In genomic region chr11:14973621-14974020, GRCh38 we compare ENCODE assay signal across 9 cellular contexts. TPM values are rescaled to one million over a fixed set of nuclear protein-coding genes. Genes with fewer than 3 reads are reported as not detected.
DNase-seq lines count a peak whose midpoint lies in the region; ATAC-seq, FAIRE-seq and TF ChIP-seq lines count a peak whose summit lies in the region.
"Had no signal": no experiment of that assay in that cellular context is flagged by ENCODE, and none has a peak within 500 bp of the region (broad histone marks: within the 10 kb centered on the region; RNA-seq: fewer than 3 reads in every experiment).

No MANE protein-coding gene starts in this region.

- H2BK15ac ChIP-seq in H1 (ENCODE audit: low read length), result no peak overlapping the region

- no peak overlapping the region for H4K8ac ChIP-seq in H1 (ENCODE audit: extremely low read depth, insufficient read depth, low read length)

- H3K14ac ChIP-seq in H1 (ENCODE audit: insufficient read length), result no peak overlapping the region

- H2BK5ac ChIP-seq in H1 (ENCODE audit: low read depth, low read length), result no peak overlapping the region

- H3K27me3 ChIP-seq in H1 (replicated peaks in 1 of 4; ENCODE audit: control insufficient read depth in 3 of 4, extremely low read depth in 1 of 4, insufficient read depth in 3 of 4, low read length in 3 of 4) (peaks cover 51 to 78% (median 63%) of the 10 kb centered on the region in 4 experiments), osteoblast (ENCODE audit: insufficient read depth, low read length) (peaks cover 61% of the 10 kb centered on the region)

- peaks cover 3% of the 10 kb centered on the region for H3K36me3 Mint-ChIP-seq in T-helper 17 cell (ENCODE audit: low read depth)

- H3K36me3 ChIP-seq in H1 (ENCODE audit: control insufficient read depth in 2 of 4, insufficient read depth in 4 of 4, low read length in 3 of 4) (no peaks in the 10 kb centered on the region), osteoblast (ENCODE audit: insufficient read depth, low read length) (no peaks in the 10 kb centered on the region)

- TF ChIP-seq EP300 in A549 (IDR thresholded peaks at IDR 0.05) (no peak), H1 (IDR thresholded peaks at IDR 0.05; ENCODE audit: borderline replicate concordance in 1 of 2, low read depth in 2 of 2, low read length in 2 of 2) (no peak)

- no peak overlapping the region for H4K5ac ChIP-seq in H1 (ENCODE audit: insufficient read length, low read depth, low read length)

- no peak for FAIRE-seq in A549 (lab: Jason Lieb, UNC)
- no peak for FAIRE-seq in H1 (lab: Jason Lieb, UNC)

- TF ChIP-seq CTCF in A549 (IDR thresholded peaks at IDR 0.05) (no peak), H1 (IDR thresholded peaks at IDR 0.05; ENCODE audit: control extremely low read depth in 1 of 3, insufficient read depth in 1 of 3, low read depth in 1 of 3, low read length in 3 of 3) (no peak), osteoblast (IDR thresholded peaks at IDR 0.05; ENCODE audit: extremely low read depth, low read depth, low read length) (no peak)

- CTCF ChIA-PET in A549 (lab: Yijun Ruan, JAX) (interaction anchor here (0.9 to 3.5 kb wide), 9 partner anchors 13 to 217 kb away, joined by 3 to 38 read pairs (median 6); partner anchors contain the start of gene CALCB), H1 (lab: Charles Lee; ENCODE audit: partially characterized antibody) (interaction anchor here (0.7 to 5.4 kb wide), 29 partner anchors 9 to 352 kb away, joined by 3 to 83 read pairs (median 7); partner anchors contain the start of genes CALCB and CYP2R1)

- H3K79me2 ChIP-seq in H1 (ENCODE audit: control insufficient read depth in 1 of 2, insufficient read depth in 2 of 2, low read length in 2 of 2) (no peaks in the 10 kb centered on the region), osteoblast (ENCODE audit: insufficient read depth, low read length) (no peaks in the 10 kb centered on the region)

- TF ChIP-seq RAD21 in A549 (conservative IDR thresholded peaks at IDR 0.05 in 1 of 2, IDR thresholded peaks at IDR 0.05 in 1 of 2) (no peak), H1 (IDR thresholded peaks at IDR 0.05 in 1 of 2, conservative IDR thresholded peaks at IDR 0.05 in 1 of 2; ENCODE audit: low read depth in 2 of 2, low read length in 2 of 2) (no peak)

- H2BK20ac ChIP-seq in H1 (ENCODE audit: low read length), result no peak overlapping the region

- no peak overlapping the region for H2AK5ac ChIP-seq in H1 (ENCODE audit: low read depth, low read length)

- peaks cover 73% of the 10 kb centered on the region for H3K27me3 Mint-ChIP-seq in T-helper 17 cell

- 34% methylated on average over 25 of the region's 31 CpGs for whole genome bisulfite sequencing in A549 (ENCODE audit: missing lambda C conversion rate)
- 7% methylated on average over 31 of the region's 31 CpGs; no CpG with 5 or more reads in 1 of the 2 experiments for WGBS in H1 (ENCODE audit: extremely low coverage in 1 of 2, insufficient coverage in 1 of 2, insufficient read length in 1 of 2, insufficient replicate concordance in 2 of 2, low coverage in 1 of 2, low lambda C conversion rate in 2 of 2, missing lambda C conversion rate in 1 of 2), 2 experiments

- peaks cover 12% of the 10 kb centered on the region for H3K23me2 ChIP-seq in H1 (ENCODE audit: low read depth, low read length)

- DNase-seq in A549 (ENCODE audit: low read depth in 1 of 2, low spot score in 1 of 2) (no peak), T-helper 17 cell (no peak), H1 (ENCODE audit: low read depth in 1 of 2, low spot score in 2 of 2) (peak in 1 of 2 experiments; percentile 63), osteoblast (ENCODE audit: insufficient read length, low spot score, missing footprints) (no peak), AML-193 (lab: John Stamatoyannopoulos, UW) (no peak)
- no peak for DNase-seq in NK-92 treated with Interleukin-12 subunit alpha and Interleukin-12 subunit beta, amount 100 ng/mL, for 24 hours (lab: John Stamatoyannopoulos, UW)

- H2BK12ac ChIP-seq in H1 (ENCODE audit: low read depth, low read length), result no peak overlapping the region

- no peak overlapping the region for H2AFZ ChIP-seq in H1 (ENCODE audit: low read length)
- peak overlapping the region; percentile 58 for H2AFZ ChIP-seq in osteoblast (ENCODE audit: low read length)

- no peaks in the 10 kb centered on the region for H3K9me3 ChIP-seq in A549
- H3K9me3 ChIP-seq in T-helper 17 cell (ENCODE audit: control insufficient read depth, low read length, poor library complexity, severe bottlenecking), result no peaks in the 10 kb centered on the region
- H3K9me3 ChIP-seq in H1 (ENCODE audit: insufficient read depth in 2 of 2, low read depth in 1 of 2, low read length in 1 of 2), result no peaks in the 10 kb centered on the region
- H3K9me3 ChIP-seq in osteoblast (ENCODE audit: low read depth, low read length), result no peaks in the 10 kb centered on the region

- H3K27ac ChIP-seq in A549 (no peak overlapping the region), H1 (ENCODE audit: low read depth, low read length) (no peak overlapping the region), osteoblast (ENCODE audit: low read depth, low read length) (no peak overlapping the region)
- H3K27ac ChIP-seq: skin epidermis had no signal

- no peak for TF ChIP-seq POLR2A in A549 (IDR thresholded peaks at IDR 0.05; ENCODE audit: low read length)
- TF ChIP-seq POLR2A in H1 (IDR thresholded peaks at IDR 0.05; ENCODE audit: control extremely low read depth in 1 of 2, low read depth in 2 of 2, low read length in 2 of 2), result no peak

- H3K23ac ChIP-seq in H1 (ENCODE audit: insufficient read length), result no peak overlapping the region

- POLR2A ChIA-PET in A549 (lab: Yijun Ruan, JAX), result no interaction called here
- POLR2A ChIA-PET in H1 (lab: Charles Lee; ENCODE audit: partially characterized antibody), result interaction anchor here (0.8 to 1.6 kb wide), 4 partner anchors 28 to 1076 kb away, joined by 3 to 4 read pairs (median 3); no protein-coding TSS in a partner anchor

- H3K18ac ChIP-seq in H1 (ENCODE audit: extremely low read depth, low read length), result no peak overlapping the region

- no peak overlapping the region for H3K27ac Mint-ChIP-seq in T-helper 17 cell

- H3K4me1 ChIP-seq in A549 (0 out of 3 replicates have a peak, but pooled peaks cover 7% of the 10 kb centered on the region), H1 (replicated peaks in 1 of 4; ENCODE audit: control insufficient read depth in 3 of 4, insufficient read depth in 4 of 4, low read length in 3 of 4) (peaks cover 9 to 28% (median 16%) of the 10 kb centered on the region in 4 experiments), osteoblast (ENCODE audit: insufficient read depth, low read length) (no peaks in the 10 kb centered on the region)

- no peak overlapping the region for H3K4me3 ChIP-seq in A549
- peak overlapping the region; percentile 10 to 55 (median 32); a peak in 7 of 8 replicates for H3K4me3 ChIP-seq in H1 (ENCODE audit: extremely low read depth in 1 of 4, insufficient read depth in 2 of 4, low read depth in 3 of 4, low read length in 4 of 4)
- no peak overlapping the region for H3K4me3 ChIP-seq in osteoblast (ENCODE audit: insufficient read depth, low read length)

- H3K56ac ChIP-seq in H1 (replicated peaks; ENCODE audit: insufficient read length, low read depth, low read length), result no peak overlapping the region

- H3K9ac ChIP-seq in H1 (replicated peaks in 1 of 4; ENCODE audit: extremely low read depth in 1 of 4, low read depth in 3 of 4, low read length in 3 of 4), result no peak overlapping the region

- no peak overlapping the region for H2BK120ac ChIP-seq in H1 (replicated peaks; ENCODE audit: low read depth, low read length)

- no peak overlapping the region for H4K91ac ChIP-seq in H1 (replicated peaks; ENCODE audit: insufficient read length, low read length)

- peak overlapping the region; percentile 86 for H3K4me3 Mint-ChIP-seq in T-helper 17 cell

- no peaks in the 10 kb centered on the region for H3K79me1 ChIP-seq in H1 (ENCODE audit: low read depth, low read length)

- no peak overlapping the region for H3K4ac ChIP-seq in H1 (replicated peaks; ENCODE audit: insufficient read length, low read depth, low read length)

- peaks cover 3 to 10% of the 10 kb centered on the region in 2 experiments for H4K20me1 ChIP-seq in H1 (replicated peaks in 1 of 2; ENCODE audit: control insufficient read depth in 1 of 2, insufficient read depth in 2 of 2, low read length in 2 of 2)
- H4K20me1 ChIP-seq in osteoblast (ENCODE audit: insufficient read depth, low read length), result no peaks in the 10 kb centered on the region

- H3K4me2 ChIP-seq in A549 (0 out of 3 replicates have a peak overlapping the region, but pooled peaks have one; percentile 17), H1 (ENCODE audit: insufficient read depth in 1 of 2, low read depth in 2 of 2, low read length in 2 of 2) (peak overlapping the region; percentile 82 to 97), osteoblast (ENCODE audit: insufficient read depth, low read length) (peak overlapping the region; percentile 37)

- ATAC-seq in A549 (no peak; a peak in 1 of 6 replicates), GM19452 (IDR thresholded peaks at IDR 0.05; ENCODE audit: unreplicated experiment) (peak; percentile 43), T-helper 17 cell (peak; percentile 52), esophagus mucosa (no peak)

- H3K4me1 Mint-ChIP-seq in T-helper 17 cell, result peaks cover 30% of the 10 kb centered on the region

TF ChIP-seq in A549, 52 proteins besides CTCF, POLR2A, EP300 and RAD21 (continues in another document):
- TF ChIP-seq FOSL2 (IDR thresholded peaks at IDR 0.05) (no peak), FOSL2 (CRISPR knock-in tag; IDR thresholded peaks at IDR 0.05) (no peak), TP53 (CRISPR knock-in tag; IDR thresholded peaks at IDR 0.05) (no peak)

TF ChIP-seq in H1, 55 proteins besides CTCF, POLR2A, EP300 and RAD21 (continues in another document):
- TF ChIP-seq CBX8 (IDR thresholded peaks at IDR 0.05; ENCODE audit: borderline replicate concordance, low read depth, low read length) (no peak), EGR1 (IDR thresholded peaks at IDR 0.05; ENCODE audit: borderline replicate concordance, low read depth, low read length) (no peak)

RNA-seq across cellular contexts. Expression of gene CALCA, which starts 1.5 kb away (rescaled TPM):
- polyA plus RNA-seq in A549 (2011; rRNA removed) (0.08 TPM in 1 of 2 replicates, not detected in the other), A549 (2017; fragmentation: RNase III; extraction: RNeasy Plus Mini Kit Qiagen cat#74134 plus additional on column Dnase treatment) (not detected in 3 replicates), H1 (2011; rRNA removed) (0.73 and 1.4 TPM in 2 replicates)
- not detected in 2 replicates for polyA plus RNA-seq in A549 (2012; cell fraction: cytosol; rRNA removed)
- not detected in 2 replicates for polyA plus RNA-seq in A549 (2012; cell fraction: nucleus; rRNA removed)
- polyA minus RNA-seq in A549 (2011; rRNA and poly(A)+ RNA removed), result not detected in 2 replicates
- total RNA-seq in T-helper 17 cell (not detected), osteoblast (not detected in 2 replicates), esophagus mucosa (not detected)
- total RNA-seq in H1 (2021; fragmentation: NEBNext Ultra II Directional; extraction: Animal tissue kit (Norgen Biotek cat#: 25700)), result 0.50 and 0.61 TPM in 2 replicates
- 1.7 TPM for polyA plus RNA-seq in H1 (2011; cell fraction: cytosol; rRNA removed)
- polyA plus RNA-seq in H1 (2011; cell fraction: nucleus; rRNA removed), result 1.5 TPM
- 0.71 to 1.8 TPM (median 1.00 TPM) in 4 replicates for polyA plus RNA-seq in H1 (2012, experiment 1 of 2)
- 3.9 TPM for polyA plus RNA-seq in H1 (2012, experiment 2 of 2)
- polyA plus RNA-seq in H1 (2013, experiment 1 of 2), result 0.45 TPM
- polyA plus RNA-seq in H1 (2013, experiment 2 of 2), result 0.98 TPM
- polyA minus RNA-seq in H1 (2011; rRNA and poly(A)+ RNA removed), result 0.22 and 0.68 TPM in 2 replicates
- polyA minus RNA-seq in H1 (2011; cell fraction: cytosol; rRNA and poly(A)+ RNA removed), result not detected
- polyA minus RNA-seq in H1 (2011; cell fraction: nucleus; rRNA and poly(A)+ RNA removed), result 1.9 TPM

Comparison
In these comparisons a context has a peak if more than half of its experiments do, and no peak if none do; other contexts are left out.
1. ATAC-seq: peak in GM19452 (single experiment) and T-helper 17 cell (single experiment); none in A549 (0 of 2) and esophagus mucosa (single experiment).
2. H3K4me2 ChIP-seq: peak in every context shown above with its lines; median percentile 90 in H1; 37 in osteoblast; 17 in A549.
3. H3K4me3 ChIP-seq: peak in H1 (4 of 4); none in A549 (single experiment) and osteoblast (single experiment).
4. Of the 18 proteins assayed by ChIP-seq in both H1 and A549: peak only in H1: MAX and RNF2; only in A549: none; in both: none; in neither: 16.